21 cellular contexts compared by ENCODE assay signal in the genomic region with DNA sequence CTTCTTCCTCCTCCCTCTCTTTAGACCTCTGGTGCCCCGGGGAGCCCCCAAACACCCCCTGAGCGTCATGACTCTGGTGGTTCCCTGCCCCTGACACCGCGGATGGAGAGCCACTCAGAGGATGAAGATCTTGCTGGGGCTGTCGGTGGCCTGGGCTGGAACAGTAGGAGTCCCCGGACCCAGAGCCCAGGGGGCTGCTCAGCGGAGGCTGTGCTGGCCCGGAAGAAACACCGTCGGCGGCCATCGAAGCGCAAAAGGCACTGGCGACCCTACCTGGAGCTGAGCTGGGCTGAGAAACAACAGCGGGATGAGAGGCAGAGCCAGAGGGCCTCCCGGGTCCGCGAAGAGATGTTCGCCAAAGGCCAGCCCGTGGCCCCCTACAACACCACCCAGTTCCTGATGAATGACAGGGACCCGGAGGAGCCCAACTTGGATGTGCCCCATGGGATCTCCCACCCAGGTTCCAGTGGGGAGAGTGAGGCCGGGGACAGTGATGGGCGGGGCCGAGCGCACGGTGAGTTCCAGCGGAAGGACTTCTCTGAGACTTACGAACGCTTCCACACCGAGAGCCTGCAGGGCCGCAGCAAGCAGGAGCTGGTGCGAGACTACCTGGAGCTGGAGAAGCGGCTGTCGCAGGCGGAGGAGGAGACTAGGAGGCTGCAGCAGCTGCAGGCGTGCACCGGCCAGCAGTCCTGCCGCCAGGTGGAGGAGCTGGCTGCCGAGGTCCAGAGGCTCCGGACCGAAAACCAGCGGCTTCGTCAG. TPM values are rescaled to one million over a fixed set of nuclear protein-coding genes. Genes with fewer than 3 reads are reported as not detected.
DNase-seq lines count a peak whose midpoint lies in the region; ATAC-seq and TF ChIP-seq lines count a peak whose summit lies in the region.
"Had no signal": no experiment of that assay in that cellular context is flagged by ENCODE, and none has a peak within 500 bp of the region (broad histone marks: within the 10 kb centered on the region; RNA-seq: fewer than 3 reads in every experiment).

No MANE protein-coding gene starts in this region.

- H3K27ac Mint-ChIP-seq in nephron, result peak overlapping the region; percentile 76 to 99 (median 86)
- H3K27ac Mint-ChIP-seq: CD8-positive, alpha-beta T cell; T-helper 17 cell had no signal

- no peak overlapping the region for H3K4me3 Mint-ChIP-seq in nephron
- H3K4me3 Mint-ChIP-seq: CD8-positive, alpha-beta T cell; neural crest cell; T-helper 17 cell had no signal

- no peaks in the 10 kb centered on the region for H3K27me3 Mint-ChIP-seq in nephron (ENCODE audit: low read depth)
- H3K27me3 Mint-ChIP-seq: T-helper 17 cell had no signal

- peaks cover 28% of the 10 kb centered on the region for H3K36me3 Mint-ChIP-seq in nephron (ENCODE audit: low read depth)
- H3K36me3 Mint-ChIP-seq: CD8-positive, alpha-beta T cell had no signal

- TF ChIP-seq CTCF in nephron (IDR thresholded peaks at IDR 0.05; ENCODE audit: unreplicated experiment in 3 of 3), result no peak

- no peaks in the 10 kb centered on the region for H3K9me3 Mint-ChIP-seq in nephron
- H3K9me3 Mint-ChIP-seq: CD8-positive, alpha-beta T cell; neural crest cell had no signal

- ATAC-seq in GM19328 (IDR thresholded peaks at IDR 0.05; ENCODE audit: unreplicated experiment), result no peak
- ATAC-seq: CD8-positive, alpha-beta T cell; HCT116; left cardiac atrium; T-helper 17 cell had no signal

- peak; percentile 28 for DNase-seq in D341Med (ENCODE audit: low spot score)
- DNase-seq in cerebellar cortex (ENCODE audit: low spot score), result peak; percentile 52
- no peak for DNase-seq in activated CD8-positive, alpha-beta memory T cell treated with anti-CD3 and anti-CD28 coated beads, Interleukin-2, amount 50 U/mL, for 48 hours
- no peak for DNase-seq in dermis blood vessel endothelial cell
- DNase-seq: activated CD4-positive, CD25-positive, alpha-beta regulatory T cell; activated CD8-positive, alpha-beta memory T cell treated with anti-CD3 and anti-CD28 coated beads for 24 hours; CD8-positive, alpha-beta T cell; hypothalamus; KG1; left cardiac atrium; NCI-H2081; NCI-H524 treated with DMSO at 0.1 percent for 48 hours; retina; SIG-M5; stomach; T-helper 17 cell; uterus had no signal

- H3K4me1 Mint-ChIP-seq in nephron, result peaks cover 51% of the 10 kb centered on the region

RNA-seq across cellular contexts. Expression of a gene that starts 7.5 kb away (rescaled TPM):
- 4.1 and 4.8 TPM in 2 replicates for total RNA-seq in dermis blood vessel endothelial cell

RNA-seq across cellular contexts. Expression of a gene that starts 20.9 kb away (rescaled TPM):
- total RNA-seq in dermis blood vessel endothelial cell, result 7.0 and 11.0 TPM in 2 replicates

RNA-seq across cellular contexts. Expression of a gene that starts 33.7 kb away (rescaled TPM):
- 4.5 and 4.9 TPM in 2 replicates for total RNA-seq in dermis blood vessel endothelial cell

RNA-seq across cellular contexts. Expression of a gene that starts 36.9 kb away (rescaled TPM):
- total RNA-seq in dermis blood vessel endothelial cell, result 51.3 and 51.4 TPM in 2 replicates

RNA-seq across cellular contexts. Expression of a gene that starts 52.5 kb away (rescaled TPM):
- total RNA-seq in dermis blood vessel endothelial cell, result 1.0 and 4.0 TPM in 2 replicates

Comparison
In these comparisons a context has a peak if more than half of its experiments do, and no peak if none do; other contexts are left out.
1. DNase-seq: peak in D341Med (single experiment) and cerebellar cortex (single experiment); none in activated CD8-positive, alpha-beta memory T cell treated with anti-CD3 and anti-CD28 coated beads, Interleukin-2, amount 50 U/mL, for 48 hours (single experiment) and dermis blood vessel endothelial cell (single experiment).